13 cellular contexts compared by ENCODE assay signal in the genomic region with DNA sequence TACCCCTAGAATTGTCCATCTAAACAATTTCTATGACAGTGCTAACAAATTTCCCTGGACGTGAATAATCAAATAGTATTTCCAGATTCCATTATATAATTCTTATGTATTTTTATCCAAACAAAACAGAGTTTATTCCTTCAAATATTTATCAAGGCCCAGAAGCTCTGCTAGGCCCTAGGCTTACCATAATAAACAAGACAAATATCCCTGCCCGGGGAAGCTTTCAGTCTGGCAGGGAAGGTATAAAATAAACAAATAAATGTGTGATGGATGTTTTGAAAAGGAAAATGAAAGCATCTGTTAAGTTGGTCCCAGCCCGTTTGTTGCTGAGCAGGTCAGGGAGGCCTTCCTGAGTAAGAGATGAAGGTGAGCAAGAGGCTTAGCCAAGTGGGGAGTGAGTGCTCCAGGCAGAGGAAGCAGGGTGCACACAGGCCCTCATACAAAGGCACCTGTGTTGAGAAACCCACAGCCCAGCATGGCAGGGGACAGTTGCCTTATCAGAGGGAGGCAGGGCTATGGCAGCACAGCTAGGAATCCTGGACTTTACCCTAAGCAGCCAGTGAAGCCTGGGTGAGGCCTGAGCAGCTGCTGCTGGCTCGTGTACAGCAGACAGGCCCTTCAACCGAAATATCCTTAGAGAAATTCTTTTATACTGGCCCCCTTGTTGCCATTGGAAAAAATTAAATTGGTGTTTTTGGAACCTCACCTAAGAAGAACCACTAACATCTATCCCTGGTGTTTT. TPM values are rescaled to one million over a fixed set of nuclear protein-coding genes. Genes with fewer than 3 reads are reported as not detected.
DNase-seq lines count a peak whose midpoint lies in the region; ATAC-seq, FAIRE-seq and TF ChIP-seq lines count a peak whose summit lies in the region.
"Had no signal": no experiment of that assay in that cellular context is flagged by ENCODE, and none has a peak within 500 bp of the region (broad histone marks: within the 10 kb centered on the region; RNA-seq: fewer than 3 reads in every experiment).

No MANE protein-coding gene starts in this region.

- CTCF ChIA-PET in SK-N-SH (lab: Yijun Ruan, JAX) = no interaction called here

- peaks cover 7% of the 10 kb centered on the region for H3K79me2 ChIP-seq in SK-N-SH (ENCODE audit: insufficient read depth)
- no peaks in the 10 kb centered on the region for H3K79me2 ChIP-seq in keratinocyte (ENCODE audit: control insufficient read depth, insufficient read depth, low read length)

- 85% methylated on average over 5 of the region's 5 CpGs for WGBS in SK-N-SH (ENCODE audit: low lambda C conversion rate)
- 33 to 62% methylated on average over 2 to 5 of the region's 5 CpGs for WGBS in gastroesophageal sphincter (ENCODE audit: low coverage in 1 of 2), 2 donors

- peaks cover 9% of the 10 kb centered on the region for H3K4me1 Mint-ChIP-seq in T-helper 17 cell

- H3K4me3 Mint-ChIP-seq in T-helper 17 cell = peak overlapping the region; percentile 9

- H4K20me1 ChIP-seq in SK-N-SH (ENCODE audit: insufficient read depth) (no peaks in the 10 kb centered on the region), keratinocyte (ENCODE audit: control insufficient read depth, extremely low read depth, insufficient read depth, low read length) (no peaks in the 10 kb centered on the region)

- H3K36me3 Mint-ChIP-seq in T-helper 17 cell (ENCODE audit: low read depth) = peaks cover 3% of the 10 kb centered on the region

- no peaks in the 10 kb centered on the region for H3K27me3 Mint-ChIP-seq in T-helper 17 cell

- TF ChIP-seq EP300 in SK-N-SH (IDR thresholded peaks at IDR 0.05; ENCODE audit: borderline replicate concordance in 1 of 2, low read depth in 1 of 2, low read length in 1 of 2) (no peak), gastroesophageal sphincter (IDR thresholded peaks at IDR 0.05) (no peak)

- TF ChIP-seq CTCF in SK-N-SH (IDR thresholded peaks at IDR 0.05) = no peak
- TF ChIP-seq CTCF in keratinocyte (optimal IDR thresholded peaks at IDR 0.05 in 1 of 3, IDR thresholded peaks at IDR 0.05 in 1 of 3, conservative IDR thresholded peaks at IDR 0.05 in 1 of 3; ENCODE audit: extremely low read depth in 1 of 3, insufficient read depth in 2 of 3, low read length in 3 of 3) = no peak
- TF ChIP-seq CTCF in gastroesophageal sphincter (IDR thresholded peaks at IDR 0.05) = no peak

- H3K9ac ChIP-seq in SK-N-SH = 0 out of 2 replicates have a peak overlapping the region, but pooled peaks have one; percentile 3
- H3K9ac ChIP-seq in keratinocyte (ENCODE audit: control insufficient read depth, extremely low read depth, insufficient read depth, low read length) = no peak overlapping the region

- POLR2A ChIA-PET in SK-N-SH (lab: Yijun Ruan, JAX) = no interaction called here

- no peaks in the 10 kb centered on the region for H3K9me2 ChIP-seq in SK-N-SH

- dilution Hi-C loops in keratinocyte (cut with MboI; ENCODE audit: extremely low pct_ligation_motif_present, low sequenced_read_pairs) = no loop called here

- no peak overlapping the region for H3K4me2 ChIP-seq in SK-N-SH
- no peak overlapping the region for H3K4me2 ChIP-seq in keratinocyte (ENCODE audit: control insufficient read depth, extremely low read depth, insufficient read depth, low read depth, low read length)

- H3K36me3 ChIP-seq in SK-N-SH (replicated peaks in 1 of 2; ENCODE audit: control insufficient read depth in 1 of 2, insufficient read depth in 2 of 2, low read length in 1 of 2) (peaks cover 13 to 18% of the 10 kb centered on the region in 2 experiments), keratinocyte (ENCODE audit: control insufficient read depth in 2 of 2, extremely low read depth in 1 of 2, insufficient read depth in 2 of 2, low read length in 2 of 2) (peaks cover 0 to 10% of the 10 kb centered on the region in 2 experiments), gastroesophageal sphincter (no peaks in the 10 kb centered on the region)

- no peak for TF ChIP-seq POLR2A in gastroesophageal sphincter (IDR thresholded peaks at IDR 0.05)

- peak overlapping the region; percentile 67 for H3K27ac Mint-ChIP-seq in T-helper 17 cell

- peaks cover 3% of the 10 kb centered on the region for H3F3A ChIP-seq in SK-N-SH (replicated peaks; ENCODE audit: insufficient read depth)

- TF ChIP-seq RAD21 in SK-N-SH (IDR thresholded peaks at IDR 0.05; ENCODE audit: low read length) = no peak

- H3K9me3 ChIP-seq in SK-N-SH (no peaks in the 10 kb centered on the region), T-helper 17 cell (ENCODE audit: control insufficient read depth, low read length, poor library complexity, severe bottlenecking) (no peaks in the 10 kb centered on the region), keratinocyte (ENCODE audit: control insufficient read depth, low read depth, low read length) (no peaks in the 10 kb centered on the region), gastroesophageal sphincter (no peaks in the 10 kb centered on the region)
- H3K9me3 ChIP-seq: HAP-1 had no signal

- no peak overlapping the region for H2AFZ ChIP-seq in SK-N-SH (ENCODE audit: low read depth)
- peak overlapping the region; percentile 12 for H2AFZ ChIP-seq in keratinocyte (ENCODE audit: control insufficient read depth, low read length)

- H3K4me3 ChIP-seq in SK-N-SH (ENCODE audit: low read depth in 2 of 2, low read length in 1 of 2) (no peak overlapping the region), keratinocyte (ENCODE audit: control insufficient read depth in 2 of 3, extremely low read depth in 1 of 3, insufficient read depth in 2 of 3, low read depth in 1 of 3, low read length in 3 of 3) (no peak overlapping the region), gastroesophageal sphincter (no peak overlapping the region)
- H3K4me3 ChIP-seq: HAP-1 had no signal

- no peak for DNase-seq in SK-N-SH
- no peak for DNase-seq in T-helper 17 cell
- no peak for DNase-seq in keratinocyte (ENCODE audit: low read depth, low spot score)
- no peak for DNase-seq in sciatic nerve (ENCODE audit: low spot score)
- DNase-seq in NCI-H345 (lab: John Stamatoyannopoulos, UW) = no peak
- DNase-seq in activated CD4-positive, CD25-positive, alpha-beta regulatory T cell treated with anti-CD3 and anti-CD28 coated beads, Interleukin-2, amount 50 U/mL, for 72 hours = no peak
- DNase-seq: NCI-H524; stimulated activated naive CD8-positive, alpha-beta T cell treated with anti-CD3 and anti-CD28 coated beads, Interleukin-15, Interleukin-2, amounts not matched to agents 100 U/mL and 50 U/mL, for 24 hours had no signal

- H3K27me3 ChIP-seq in SK-N-SH (ENCODE audit: insufficient read depth) = no peaks in the 10 kb centered on the region
- no peaks in the 10 kb centered on the region for H3K27me3 ChIP-seq in keratinocyte (ENCODE audit: control insufficient read depth, extremely low read depth, insufficient read depth, low read length)
- no peaks in the 10 kb centered on the region for H3K27me3 ChIP-seq in gastroesophageal sphincter

- peaks cover under 1 to 7% of the 10 kb centered on the region in 2 experiments; a peak in 1 of 4 replicates for H3K4me1 ChIP-seq in SK-N-SH (ENCODE audit: control insufficient read depth in 1 of 2, insufficient read depth in 2 of 2, low read depth in 1 of 2, low read length in 1 of 2)
- H3K4me1 ChIP-seq in keratinocyte (ENCODE audit: control insufficient read depth, extremely low read depth, insufficient read depth, low read length) = no peaks in the 10 kb centered on the region
- H3K4me1 ChIP-seq in gastroesophageal sphincter = peaks cover 0 to 19% (median 0%) of the 10 kb centered on the region in 3 donors

- no peak for FAIRE-seq in keratinocyte (lab: Jason Lieb, UNC)
- FAIRE-seq: A204.1, G401.6 had no signal

- no peak overlapping the region for H3K27ac ChIP-seq in SK-N-SH (ENCODE audit: low read depth in 2 of 2, low read length in 1 of 2)
- no peak overlapping the region for H3K27ac ChIP-seq in keratinocyte (ENCODE audit: control insufficient read depth, insufficient read depth, low read length)
- H3K27ac ChIP-seq in gastroesophageal sphincter = peak overlapping the region in 1 of 4 donors; percentile 39

- intact Hi-C loops in sciatic nerve (cut with DNase I) = no loop called here

- H3K9me1 ChIP-seq in keratinocyte (ENCODE audit: control insufficient read depth, extremely low read depth, insufficient read depth, low read length) = no peaks in the 10 kb centered on the region

- ATAC-seq in SK-N-SH treated with all-trans-retinoic acid at 6 μM for 48 hours = no peak
- peak; percentile 61 for ATAC-seq in T-helper 17 cell
- peak; percentile 20 for ATAC-seq in sciatic nerve
- no peak for ATAC-seq in gastroesophageal sphincter
- ATAC-seq: stimulated activated naive CD8-positive, alpha-beta T cell treated with anti-CD3 and anti-CD28 coated beads, Interleukin-15, Interleukin-2, amounts not matched to agents 100 U/mL and 50 U/mL, for 24 hours had no signal

RNA-seq across cellular contexts. Expression of a gene that starts 7.7 kb away (rescaled TPM):
- 26.1 and 27.0 TPM in 2 replicates for polyA plus RNA-seq in SK-N-SH (2012; rRNA removed)
- polyA plus RNA-seq in SK-N-SH (2012; cell fraction: cytosol; rRNA removed) = 35.4 and 41.2 TPM in 2 replicates
- polyA plus RNA-seq in SK-N-SH (2012; cell fraction: nucleus; rRNA removed) = 16.6 and 24.0 TPM in 2 replicates
- 10 to 100 TPM; 23.5 to 31.7 TPM for total RNA-seq in T-helper 17 cell
- 12.4 to 20.4 TPM (median 19.8 TPM) in 3 replicates for polyA plus RNA-seq in keratinocyte
- polyA plus RNA-seq in keratinocyte (2011; ENCODE audit: low read depth) = 6.6 TPM
- 18.3 and 30.7 TPM in 2 replicates for polyA plus RNA-seq in keratinocyte (2011; cell fraction: cytosol; rRNA removed)
- 14.2 and 18.8 TPM in 2 replicates for polyA plus RNA-seq in keratinocyte (2011; cell fraction: nucleus; rRNA removed)
- polyA plus RNA-seq in keratinocyte (2012; ENCODE audit: low replicate concordance) = 16.3 and 21.8 TPM in 2 replicates
- polyA minus RNA-seq in keratinocyte = 5.7 to 17.3 TPM (median 5.9 TPM) in 3 replicates
- 8.6 TPM for polyA minus RNA-seq in keratinocyte (2011; cell fraction: cytosol; rRNA and poly(A)+ RNA removed)
- 6.9 and 11.1 TPM in 2 replicates for polyA minus RNA-seq in keratinocyte (2011; cell fraction: nucleus; rRNA and poly(A)+ RNA removed)
- 30.3 TPM for total RNA-seq in sciatic nerve
- total RNA-seq in gastroesophageal sphincter = 10 to 100 TPM; 16.6 to 39.3 (median 26.1) TPM

RNA-seq across cellular contexts. Expression of a gene that starts 27.0 kb away (rescaled TPM):
- polyA plus RNA-seq in SK-N-SH (2012; rRNA removed) (1.5 TPM in 2 replicates), keratinocyte (0.35 to 2.2 TPM (median 2.0 TPM) in 3 replicates)
- 1.6 and 1.7 TPM in 2 replicates for polyA plus RNA-seq in SK-N-SH (2012; cell fraction: cytosol; rRNA removed)
- 1.8 and 2.3 TPM in 2 replicates for polyA plus RNA-seq in SK-N-SH (2012; cell fraction: nucleus; rRNA removed)
- total RNA-seq in T-helper 17 cell (1 to 10 TPM; 4.7 to 6.9 TPM), sciatic nerve (1.6 TPM), gastroesophageal sphincter (1 to 10 TPM; 1.4 to 3.7 (median 2.5) TPM)
- 0.27 TPM for polyA plus RNA-seq in keratinocyte (2011; ENCODE audit: low read depth)
- polyA plus RNA-seq in keratinocyte (2011; cell fraction: cytosol; rRNA removed) = 0.32 and 0.60 TPM in 2 replicates
- polyA plus RNA-seq in keratinocyte (2011; cell fraction: nucleus; rRNA removed) = 0.28 and 0.52 TPM in 2 replicates
- 0.23 and 2.7 TPM in 2 replicates for polyA plus RNA-seq in keratinocyte (2012; ENCODE audit: low replicate concordance)
- polyA minus RNA-seq in keratinocyte = 0.16 to 1.7 TPM (median 1.5 TPM) in 3 replicates
- polyA minus RNA-seq in keratinocyte (2011; cell fraction: cytosol; rRNA and poly(A)+ RNA removed) = 1.5 TPM
- polyA minus RNA-seq in keratinocyte (2011; cell fraction: nucleus; rRNA and poly(A)+ RNA removed) = 0.21 and 1.2 TPM in 2 replicates

RNA-seq across cellular contexts. Expression of a gene that starts 58.8 kb away (rescaled TPM):
- polyA plus RNA-seq in SK-N-SH (2012; rRNA removed) (18.4 and 19.0 TPM in 2 replicates), keratinocyte (4.5 to 7.7 TPM (median 6.8 TPM) in 3 replicates)
- 23.8 and 31.6 TPM in 2 replicates for polyA plus RNA-seq in SK-N-SH (2012; cell fraction: cytosol; rRNA removed)
- polyA plus RNA-seq in SK-N-SH (2012; cell fraction: nucleus; rRNA removed) = 16.8 and 18.3 TPM in 2 replicates
- total RNA-seq in T-helper 17 cell (10 to 100 TPM; 16.6 to 21.3 TPM), sciatic nerve (32.0 TPM), gastroesophageal sphincter (100 to 1,000 TPM in 1 of 4 donors, 10 to 100 TPM in 3; 41.1 to 106 (median 60.0) TPM)
- polyA plus RNA-seq in keratinocyte (2011; ENCODE audit: low read depth) = 10.8 TPM
- 6.6 and 8.4 TPM in 2 replicates for polyA plus RNA-seq in keratinocyte (2011; cell fraction: cytosol; rRNA removed)
- 6.3 and 8.0 TPM in 2 replicates for polyA plus RNA-seq in keratinocyte (2011; cell fraction: nucleus; rRNA removed)
- polyA plus RNA-seq in keratinocyte (2012; ENCODE audit: low replicate concordance) = 8.4 and 9.3 TPM in 2 replicates
- 1.0 to 3.3 TPM (median 2.6 TPM) in 3 replicates for polyA minus RNA-seq in keratinocyte
- 4.6 TPM for polyA minus RNA-seq in keratinocyte (2011; cell fraction: cytosol; rRNA and poly(A)+ RNA removed)
- 1.4 and 1.9 TPM in 2 replicates for polyA minus RNA-seq in keratinocyte (2011; cell fraction: nucleus; rRNA and poly(A)+ RNA removed)

Comparison
In these comparisons a context has a peak if more than half of its experiments do, and no peak if none do; other contexts are left out.
1. ATAC-seq: peak in T-helper 17 cell (single experiment) and sciatic nerve (single experiment); none in SK-N-SH treated with all-trans-retinoic acid at 6 μM for 48 hours (single experiment) and gastroesophageal sphincter (single experiment).